Comparison of ENCODE assay signal across 8 cellular contexts in the genomic region with DNA sequence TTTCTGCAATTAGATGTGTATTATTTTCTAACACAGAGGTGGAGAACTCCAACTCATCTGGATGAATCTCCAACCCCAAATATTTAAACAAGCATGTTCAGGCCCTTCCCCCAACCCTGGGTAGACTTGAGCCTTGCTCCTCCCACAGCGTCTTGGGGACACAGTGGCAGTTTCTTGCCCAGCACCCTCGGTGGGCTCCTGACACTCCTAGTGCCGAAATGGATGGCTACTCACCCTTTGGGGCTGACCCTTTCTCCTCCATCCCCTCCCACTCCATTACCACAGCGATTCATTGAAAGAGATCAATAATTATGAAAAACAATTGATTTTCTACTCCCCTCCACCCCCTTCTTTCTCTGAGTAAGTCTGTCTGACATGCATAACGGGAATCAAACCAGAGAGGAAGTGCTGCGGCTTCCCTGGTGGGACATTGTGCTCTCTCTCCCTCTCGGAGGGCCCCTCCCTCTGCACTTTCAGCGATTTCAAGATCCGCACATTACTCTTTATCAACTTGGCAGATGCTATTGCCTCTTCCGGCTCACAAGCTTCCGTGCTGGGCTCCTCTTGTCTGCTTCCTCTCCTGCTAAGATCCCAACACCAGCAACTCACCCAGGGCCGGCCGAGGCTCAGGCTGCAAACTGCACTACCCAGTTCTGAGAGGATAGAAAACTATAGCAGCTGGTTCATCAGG.
DNase-seq lines count a peak whose midpoint lies in the region; ATAC-seq and TF ChIP-seq lines count a peak whose summit lies in the region.

No MANE protein-coding gene starts in this region.

- in situ Hi-C loops in astrocyte of the cerebellum (cut with HindIII; ENCODE audit: low sequenced_read_pairs), result no loop called here

- peaks cover 0 to 3% of the 10 kb centered on the region in 2 donors for H3K9me3 ChIP-seq in left lung

- H3K27ac ChIP-seq in left lung, result peak overlapping the region in 1 of 2 donors; percentile 71

- H3K4me3 ChIP-seq in astrocyte of the cerebellum (ENCODE audit: low read depth, low read length), result peak overlapping the region; percentile 6
- H3K4me3 ChIP-seq in left lung, result no peak overlapping the region

- DNase-seq in astrocyte of the cerebellum (ENCODE audit: low read depth) (peak; percentile 15), left lung (peak; percentile 42 to 82), NCI-H1694 (lab: John Stamatoyannopoulos, UW) (no peak), NCI-H2196 (lab: John Stamatoyannopoulos, UW; ENCODE audit: unreplicated experiment) (no peak)
- DNase-seq in stimulated activated CD8-positive, alpha-beta memory T cell treated with anti-CD3 and anti-CD28 coated beads, Interleukin-7, amount 100 ng/mL, for 24 hours (ENCODE audit: low read depth), result peak; percentile 13

- TF ChIP-seq CTCF in astrocyte of the cerebellum (IDR thresholded peaks at IDR 0.05; ENCODE audit: low read depth, low read length, missing control alignments), result no peak
- TF ChIP-seq CTCF in left lung (IDR thresholded peaks at IDR 0.05), result no peak

- intact Hi-C loops in left lung (cut with DNase I), result no loop called here

- ATAC-seq in GM19397 (IDR thresholded peaks at IDR 0.05; ENCODE audit: unreplicated experiment), result peak; percentile 33
- peak; percentile 65 for ATAC-seq in left lung
- ATAC-seq in HG02938 (IDR thresholded peaks at IDR 0.05; ENCODE audit: unreplicated experiment), result no peak

- H3K36me3 ChIP-seq in left lung, result no peaks in the 10 kb centered on the region

- H3K4me1 ChIP-seq in left lung, result peaks cover 5 to 34% of the 10 kb centered on the region in 2 donors

- H3K27me3 ChIP-seq in left lung, result no peaks in the 10 kb centered on the region

TF ChIP-seq in PFSK-1, 5 proteins besides CTCF, POLR2A, EP300 and RAD21:
- TF ChIP-seq SIN3A (IDR thresholded peaks at IDR 0.05; ENCODE audit: borderline replicate concordance, insufficient read depth, low read length) (no peak), TAF1 (IDR thresholded peaks at IDR 0.05; ENCODE audit: borderline replicate concordance, insufficient read depth, low read length) (peak; percentile 32; the same call in 1 of the 2 replicates), FOXP2 (optimal IDR thresholded peaks at IDR 0.05; ENCODE audit: borderline replicate concordance, extremely low read depth, extremely low read length, insufficient read depth) (no peak)
- TF ChIP-seq, protein P1, sequence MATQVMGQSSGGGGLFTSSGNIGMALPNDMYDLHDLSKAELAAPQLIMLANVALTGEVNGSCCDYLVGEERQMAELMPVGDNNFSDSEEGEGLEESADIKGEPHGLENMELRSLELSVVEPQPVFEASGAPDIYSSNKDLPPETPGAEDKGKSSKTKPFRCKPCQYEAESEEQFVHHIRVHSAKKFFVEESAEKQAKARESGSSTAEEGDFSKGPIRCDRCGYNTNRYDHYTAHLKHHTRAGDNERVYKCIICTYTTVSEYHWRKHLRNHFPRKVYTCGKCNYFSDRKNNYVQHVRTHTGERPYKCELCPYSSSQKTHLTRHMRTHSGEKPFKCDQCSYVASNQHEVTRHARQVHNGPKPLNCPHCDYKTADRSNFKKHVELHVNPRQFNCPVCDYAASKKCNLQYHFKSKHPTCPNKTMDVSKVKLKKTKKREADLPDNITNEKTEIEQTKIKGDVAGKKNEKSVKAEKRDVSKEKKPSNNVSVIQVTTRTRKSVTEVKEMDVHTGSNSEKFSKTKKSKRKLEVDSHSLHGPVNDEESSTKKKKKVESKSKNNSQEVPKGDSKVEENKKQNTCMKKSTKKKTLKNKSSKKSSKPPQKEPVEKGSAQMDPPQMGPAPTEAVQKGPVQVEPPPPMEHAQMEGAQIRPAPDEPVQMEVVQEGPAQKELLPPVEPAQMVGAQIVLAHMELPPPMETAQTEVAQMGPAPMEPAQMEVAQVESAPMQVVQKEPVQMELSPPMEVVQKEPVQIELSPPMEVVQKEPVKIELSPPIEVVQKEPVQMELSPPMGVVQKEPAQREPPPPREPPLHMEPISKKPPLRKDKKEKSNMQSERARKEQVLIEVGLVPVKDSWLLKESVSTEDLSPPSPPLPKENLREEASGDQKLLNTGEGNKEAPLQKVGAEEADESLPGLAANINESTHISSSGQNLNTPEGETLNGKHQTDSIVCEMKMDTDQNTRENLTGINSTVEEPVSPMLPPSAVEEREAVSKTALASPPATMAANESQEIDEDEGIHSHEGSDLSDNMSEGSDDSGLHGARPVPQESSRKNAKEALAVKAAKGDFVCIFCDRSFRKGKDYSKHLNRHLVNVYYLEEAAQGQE (IDR thresholded peaks at IDR 0.05; ENCODE audit: insufficient read depth in 1 of 2, low read depth in 2 of 2, low read length in 2 of 2), result peak in 1 of 2 experiments; percentile 10; a peak in 1 of 4 replicates
TF ChIP-seq in PFSK-1: peak in this region for 2.

Comparison
In these comparisons a context has a peak if more than half of its experiments do, and no peak if none do; other contexts are left out.
1. DNase-seq: peak in astrocyte of the cerebellum (single experiment), left lung (2 of 2) and stimulated activated CD8-positive, alpha-beta memory T cell treated with anti-CD3 and anti-CD28 coated beads, Interleukin-7, amount 100 ng/mL, for 24 hours (single experiment); none in NCI-H1694 (single experiment) and NCI-H2196 (single experiment).